In the genomic region with DNA sequence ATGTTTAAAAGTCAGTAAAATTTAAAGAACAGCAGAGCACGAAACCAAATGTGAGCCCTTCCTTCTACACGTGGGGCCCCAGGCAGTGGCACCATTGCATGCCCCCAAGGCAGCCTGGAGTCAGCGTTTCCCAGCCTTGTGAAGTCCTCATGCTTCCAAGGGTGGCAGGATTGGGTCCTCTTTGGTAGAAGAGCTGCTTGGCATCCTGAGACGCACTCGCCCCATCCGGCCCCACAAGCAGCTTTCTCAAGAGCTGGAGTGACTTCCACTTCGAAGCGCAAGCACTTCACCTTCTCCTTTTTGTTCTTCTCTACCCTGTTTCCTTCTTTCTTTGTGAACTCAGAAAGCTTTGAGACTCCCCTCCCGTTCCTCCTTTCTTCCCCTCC, we compare ENCODE assay signal across 8 cellular contexts. TPM values are rescaled to one million over a fixed set of nuclear protein-coding genes. Genes with fewer than 3 reads are reported as not detected.
DNase-seq lines count a peak whose midpoint lies in the region; ATAC-seq and TF ChIP-seq lines count a peak whose summit lies in the region.

No MANE protein-coding gene starts in this region.

- H3K4me1 ChIP-seq in RWPE2 (ENCODE audit: insufficient read depth, poor library complexity, severe bottlenecking), result peaks cover 42% of the 10 kb centered on the region
- H3K4me1 ChIP-seq in psoas muscle, result peaks cover 19% of the 10 kb centered on the region

- no peaks in the 10 kb centered on the region for H3K27me3 ChIP-seq in H7 (ENCODE audit: control insufficient read depth, insufficient read depth, low read length)
- no peaks in the 10 kb centered on the region for H3K27me3 ChIP-seq in RWPE2 (ENCODE audit: insufficient read depth, poor library complexity, severe bottlenecking)
- no peaks in the 10 kb centered on the region for H3K27me3 ChIP-seq in psoas muscle (ENCODE audit: insufficient read depth in 3 of 3, low read length in 2 of 3)

- H3K27ac ChIP-seq in RWPE2 (ENCODE audit: poor library complexity, severe bottlenecking), result peak overlapping the region; percentile 53
- H3K27ac ChIP-seq in psoas muscle, result no peak overlapping the region

- WGBS in psoas muscle, 3 donors, result 84 to 85% (median 85%) methylated on average over 9 of the region's 9 CpGs

- no peaks in the 10 kb centered on the region for H3K9me3 ChIP-seq in RWPE2 (ENCODE audit: severe bottlenecking)
- H3K9me3 ChIP-seq in psoas muscle, result no peaks in the 10 kb centered on the region

- TF ChIP-seq CTCF in RWPE2 (IDR thresholded peaks at IDR 0.05; ENCODE audit: poor library complexity, severe bottlenecking) (no peak), psoas muscle (IDR thresholded peaks at IDR 0.05) (no peak)

- intact Hi-C loops in Right ventricle myocardium superior (cut with DNase I), result no loop called here
- intact Hi-C loops in psoas muscle (cut with DNase I), result no loop called here

- no peak for ATAC-seq in RWPE2 (ENCODE audit: low read depth)
- peak; percentile 29 for ATAC-seq in Right ventricle myocardium superior (ENCODE audit: poor library complexity)
- ATAC-seq in psoas muscle, result no peak
- no peak for ATAC-seq in HG02610 (IDR thresholded peaks at IDR 0.05; ENCODE audit: unreplicated experiment)

- no peaks in the 10 kb centered on the region for H3K36me3 ChIP-seq in H7 (replicated peaks; ENCODE audit: control insufficient read depth, insufficient read depth, low read length)
- H3K36me3 ChIP-seq in RWPE2 (ENCODE audit: low read depth), result no peaks in the 10 kb centered on the region
- no peaks in the 10 kb centered on the region for H3K36me3 ChIP-seq in psoas muscle (ENCODE audit: insufficient read depth in 1 of 2, low read depth in 1 of 2)

- H3K4me3 ChIP-seq in H7 (ENCODE audit: insufficient read depth, low read depth, low read length) (no peak overlapping the region), RWPE2 (ENCODE audit: severe bottlenecking) (no peak overlapping the region), psoas muscle (no peak overlapping the region)

- DNase-seq in H7 (peak; percentile 41), RWPE2 (ENCODE audit: low spot score) (peak; percentile 44), Right ventricle myocardium superior (peak; percentile 75), psoas muscle (peak; percentile 27 to 57), DMS114 treated with DMSO at 0.1 percent for 48 hours (lab: John Stamatoyannopoulos, UW; ENCODE audit: unreplicated experiment) (no peak), NCI-H1436 treated with DMSO at 0.1 percent for 48 hours (lab: John Stamatoyannopoulos, UW) (no peak)
- DNase-seq in NK-92 treated with Interleukin-12 subunit alpha and Interleukin-12 subunit beta, amount 100 ng/mL, for 24 hours (lab: John Stamatoyannopoulos, UW), result no peak

RNA-seq across cellular contexts. Expression of a gene that starts 34.7 kb away (rescaled TPM):
- total RNA-seq in H7 (2014; rRNA removed; shearing (Covaris generic)), result 24.3 and 28.5 TPM in 2 replicates
- total RNA-seq in Right ventricle myocardium superior (4.9 TPM), psoas muscle (1 to 10 TPM; 3.1 to 8.1 (median 5.6) TPM)
- 1 to 10 TPM; 1.3 to 4.5 (median 1.9) TPM for polyA plus RNA-seq in psoas muscle

Comparison
In these comparisons a context has a peak if more than half of its experiments do, and no peak if none do; other contexts are left out.
1. DNase-seq: peak in H7 (single experiment), RWPE2 (single experiment), Right ventricle myocardium superior (single experiment) and psoas muscle (2 of 2); none in DMS114 treated with DMSO at 0.1 percent for 48 hours (single experiment), NCI-H1436 treated with DMSO at 0.1 percent for 48 hours (single experiment) and NK-92 treated with Interleukin-12 subunit alpha and Interleukin-12 subunit beta, amount 100 ng/mL, for 24 hours (single experiment).